In the genomic region with DNA sequence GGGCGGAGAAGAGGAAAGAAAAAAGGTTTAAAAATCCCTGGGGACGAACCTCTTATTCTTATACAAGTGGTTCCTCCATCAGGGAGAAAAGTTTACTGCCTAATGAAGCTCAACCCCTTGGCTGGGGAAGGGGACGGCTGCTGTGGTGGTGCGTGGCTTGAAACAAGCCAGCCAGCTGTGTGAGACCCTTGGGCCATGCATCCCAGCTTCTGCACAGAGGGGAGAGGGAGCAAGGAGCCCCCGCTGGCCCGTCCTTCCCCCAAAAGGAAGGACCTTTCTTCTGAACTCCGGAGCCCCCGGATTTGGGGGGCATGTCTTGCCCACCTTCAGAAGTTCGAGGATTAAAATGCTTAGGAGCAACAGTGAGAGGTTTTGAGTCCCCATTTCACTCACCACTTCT, we compare ENCODE assay signal across 18 cellular contexts.
A peak's percentile ranks its signal among the peaks of the same experiment; 100 is the strongest.
DNase-seq lines count a peak whose midpoint lies in the region; ATAC-seq and TF ChIP-seq lines count a peak whose summit lies in the region.
"Had no signal": no experiment of that assay in that cellular context is flagged by ENCODE, and none has a peak within 500 bp of the region (broad histone marks: within the 10 kb centered on the region; RNA-seq: fewer than 3 reads in every experiment).

No MANE protein-coding gene starts in this region.

- TF ChIP-seq CTCF in coronary artery (IDR thresholded peaks at IDR 0.05) (no peak), BE2C (IDR thresholded peaks at IDR 0.05; ENCODE audit: low read depth, low read length) (no peak), nephron progenitor cell (IDR thresholded peaks at IDR 0.05) (no peak)

- peaks cover 26% of the 10 kb centered on the region for H3K9me3 Mint-ChIP-seq in nephron progenitor cell
- H3K9me3 Mint-ChIP-seq: CD8-positive, alpha-beta T cell; HFFc6 had no signal

- ATAC-seq in Right ventricle myocardium inferior (no peak), sciatic nerve (no peak), HG03139 (IDR thresholded peaks at IDR 0.05; ENCODE audit: unreplicated experiment) (no peak)
- ATAC-seq: CD8-positive, alpha-beta T cell; HCT116; HepG2 had no signal

- peaks cover 18% of the 10 kb centered on the region for H3K27me3 Mint-ChIP-seq in nephron progenitor cell (ENCODE audit: low read depth, poor library complexity)

- no peak overlapping the region for H3K27ac Mint-ChIP-seq in nephron progenitor cell
- H3K27ac Mint-ChIP-seq: CD8-positive, alpha-beta T cell; HFFc6 had no signal

- no peaks in the 10 kb centered on the region for H3K27me3 ChIP-seq in BE2C
- H3K27me3 ChIP-seq: BLaER1 treated with 17β-estradiol and CSF1 and Interleukin-3, amounts not matched to agents 10 nM and 100 nM had no signal

- H3K4me3 ChIP-seq in coronary artery (no peak overlapping the region), BE2C (ENCODE audit: low read depth, low read length) (no peak overlapping the region)
- H3K4me3 ChIP-seq: BLaER1 treated with 17β-estradiol and CSF1 and Interleukin-3, amounts not matched to agents 10 nM and 100 nM had no signal

- no peak overlapping the region for H3K4me3 Mint-ChIP-seq in nephron progenitor cell
- H3K4me3 Mint-ChIP-seq: CD8-positive, alpha-beta T cell; HFFc6 had no signal

- no peaks in the 10 kb centered on the region for H3K36me3 ChIP-seq in BE2C
- H3K36me3 ChIP-seq: BLaER1 treated with 17β-estradiol and CSF1 and Interleukin-3, amounts not matched to agents 10 nM and 100 nM had no signal

- H3K9me3 ChIP-seq in BE2C = no peaks in the 10 kb centered on the region

- intact Hi-C loops in cardiac septum (cut with DNase I) = no loop called here
- intact Hi-C loops in Right ventricle myocardium inferior (cut with DNase I) = no loop called here
- intact Hi-C loops in sciatic nerve (cut with DNase I) = no loop called here

- H3K4me1 Mint-ChIP-seq in nephron progenitor cell = no peaks in the 10 kb centered on the region

- H3K4me1 ChIP-seq in BE2C = no peaks in the 10 kb centered on the region

- no peaks in the 10 kb centered on the region for H3K36me3 Mint-ChIP-seq in nephron progenitor cell (ENCODE audit: low read depth)
- H3K36me3 Mint-ChIP-seq: CD8-positive, alpha-beta T cell had no signal

- DNase-seq in cardiac septum (ENCODE audit: low spot score) (peak; percentile 63), Right ventricle myocardium inferior (ENCODE audit: missing footprints) (no peak), coronary artery (ENCODE audit: low spot score) (peak; percentile 41), sciatic nerve (ENCODE audit: low spot score) (peak; percentile 41), BE2C (no peak), nephron progenitor cell (no peak)
- DNase-seq: 8988T; Calu3; CD8-positive, alpha-beta T cell; DMS79 treated with DMSO at 0.1 percent for 48 hours; GF-D8; GOT3; H7; HFFc6 had no signal

- H3K27ac ChIP-seq in coronary artery = no peak overlapping the region
- H3K27ac ChIP-seq: BLaER1 treated with 17β-estradiol and CSF1 and Interleukin-3, amounts not matched to agents 10 nM and 100 nM had no signal

Comparison
In these comparisons a context has a peak if more than half of its experiments do, and no peak if none do; other contexts are left out.
1. DNase-seq: peak in cardiac septum (single experiment), coronary artery (single experiment) and sciatic nerve (single experiment); none in Right ventricle myocardium inferior (single experiment), BE2C (single experiment) and nephron progenitor cell (single experiment).